8 cellular contexts compared by ENCODE assay signal in genomic region chr19:3366104-3366760, GRCh38. TPM values are rescaled to one million over a fixed set of nuclear protein-coding genes. Genes with fewer than 3 reads are reported as not detected.
DNase-seq lines count a peak whose midpoint lies in the region; TF ChIP-seq lines count a peak whose summit lies in the region.

TSS of gene NFIC (plus strand) at chr19:3366583. CDS start at chr19:3366637, 54 bp downstream.

- H3K4me3 ChIP-seq in coronary artery, result peak within 1 kb of the TSS; percentile 98

- peak within 1 kb of the TSS; percentile 89 for H3K27ac ChIP-seq in VCaP
- peak within 1 kb of the TSS; percentile 99 to 100 for H3K27ac ChIP-seq in coronary artery

- no peak for TF ChIP-seq CTCF in VCaP (conservative IDR thresholded peaks at IDR 0.05)
- no peak for TF ChIP-seq CTCF in coronary artery (IDR thresholded peaks at IDR 0.05)

- DNase-seq in Daoy (ENCODE audit: low read depth), result peak; percentile 90
- DNase-seq in KG1 (lab: John Stamatoyannopoulos, UW), result peak; percentile 44
- DNase-seq in coronary artery (ENCODE audit: low spot score), result peak; percentile 93
- peak; percentile 71 for DNase-seq in left kidney (ENCODE audit: low read depth, low spot score)
- peak; percentile 31 to 35 for DNase-seq in stimulated activated CD4-positive, alpha-beta T cell treated with anti-CD3 and anti-CD28 coated beads, Interleukin-2, amount 100 ng/mL, for 48 hours
- DNase-seq in NAMALWA (ENCODE audit: low spot score), result no peak
- no peak for DNase-seq in DMS114 treated with DMSO at 0.1 percent for 48 hours (lab: John Stamatoyannopoulos, UW; ENCODE audit: unreplicated experiment)

RNA-seq across cellular contexts. Expression of gene NFIC, which starts in this region (rescaled TPM):
- 16.0 and 20.2 TPM in 2 replicates for total RNA-seq in Daoy (2014; rRNA removed; shearing (Covaris generic))

Comparison
In these comparisons a context has a peak if more than half of its experiments do, and no peak if none do; other contexts are left out.
1. DNase-seq: peak in Daoy (single experiment), KG1 (single experiment), coronary artery (single experiment), left kidney (single experiment) and stimulated activated CD4-positive, alpha-beta T cell treated with anti-CD3 and anti-CD28 coated beads, Interleukin-2, amount 100 ng/mL, for 48 hours (2 of 2); none in NAMALWA (single experiment) and DMS114 treated with DMSO at 0.1 percent for 48 hours (single experiment).